ENCODE assay signal across 34 cellular contexts in the genomic region with DNA sequence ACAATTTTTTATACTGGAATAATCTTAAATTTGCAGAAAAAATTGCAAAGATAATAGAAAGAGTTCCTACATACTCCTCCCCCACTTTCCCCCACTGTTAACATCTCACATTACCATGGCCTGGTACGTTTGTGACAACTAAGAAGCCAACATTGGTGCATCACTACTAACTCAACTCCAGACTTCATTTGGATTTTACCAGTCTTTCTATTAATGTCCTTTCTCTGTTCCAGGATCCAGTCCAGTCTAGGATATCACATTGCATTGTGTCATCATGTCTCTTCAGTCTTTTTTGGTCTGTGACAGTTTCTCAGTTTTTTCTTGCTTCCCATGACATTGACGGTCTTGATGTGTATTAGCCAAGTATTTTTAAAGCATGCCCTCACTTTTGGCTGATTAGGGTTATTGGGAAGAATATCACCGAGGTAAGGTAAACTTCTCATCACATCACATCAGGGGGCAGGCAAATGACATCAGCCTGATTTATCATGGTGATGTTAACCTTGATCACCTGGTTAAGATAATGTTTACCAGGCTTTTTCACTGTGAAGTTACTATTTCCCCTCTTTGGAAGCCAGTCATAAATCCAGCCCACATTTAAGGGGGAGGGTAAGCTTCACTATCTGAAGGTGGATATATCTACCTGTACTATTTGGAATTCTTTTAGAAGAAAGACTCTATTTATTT.
"Had no signal": no experiment of that assay in that cellular context is flagged by ENCODE, and none has a peak within 500 bp of the region (broad histone marks: within the 10 kb centered on the region; RNA-seq: fewer than 3 reads in every experiment).

No MANE protein-coding gene starts in this region.

- DNase-seq: activated B cell treated with CpG ODN at 0.5 μM for 24 hours; activated CD4-positive, alpha-beta memory T cell treated with anti-CD3 and anti-CD28 coated beads, Interleukin-2, amount 10 ng/mL, durations not matched to agents 7 days and 5 days; activated CD4-positive, alpha-beta T cell treated with anti-CD3 and anti-CD28 coated beads for 4 hours; activated CD4-positive, alpha-beta T cell treated with anti-CD3 and anti-CD28 coated beads, Interleukin-2, amount 10 ng/mL, durations not matched to agents 24 days and 14 days; activated CD4-positive, alpha-beta T cell treated with anti-CD3 and anti-CD28 coated beads, Interleukin-2, amount 50 U/mL, for 48 hours; activated CD4-positive, CD25-positive, alpha-beta regulatory T cell treated with anti-CD3 and anti-CD28 coated beads, Interleukin-2, amount 50 U/mL, for 72 hours; activated CD8-positive, alpha-beta memory T cell treated with anti-CD3 and anti-CD28 coated beads for 24 hours; activated CD8-positive, alpha-beta memory T cell treated with anti-CD3 and anti-CD28 coated beads, Interleukin-2, amount 10 ng/mL, durations not matched to agents 7 days and 5 days; activated CD8-positive, alpha-beta memory T cell treated with anti-CD3 and anti-CD28 coated beads, Interleukin-2, amount 50 U/mL, for 48 hours; activated CD8-positive, alpha-beta T cell treated with anti-CD3 and anti-CD28 coated beads, Interleukin-2, amount 10 ng/mL, durations not matched to agents 7 days and 5 days; activated effector memory CD4-positive, alpha-beta T cell treated with anti-CD3 and anti-CD28 coated beads, Interleukin-2, amount 50 U/mL, for 16 hours; activated gamma-delta T cell treated with Interleukin-2 at 50 U/mL for 16 hours; activated naive CD4-positive, alpha-beta T cell; activated naive CD4-positive, alpha-beta T cell treated with anti-CD3 and anti-CD28 coated beads for 36 hours; activated naive CD4-positive, alpha-beta T cell treated with anti-CD3 and anti-CD28 coated beads, Interleukin-2, amount 50 U/mL, for 16 hours; activated naive CD8-positive, alpha-beta T cell treated with anti-CD3 and anti-CD28 coated beads for 36 hours; activated T-cell treated with anti-CD3 and anti-CD28 coated beads, Interleukin-2, amount 50 U/mL, for 24 hours; activated T-cell treated with anti-CD3 and anti-CD28 coated beads, Interleukin-2, amount 50 U/mL, for 48 hours; adrenal gland; amniotic stem cell; aorta; body of pancreas; brain microvascular endothelial cell; central memory CD4-positive, alpha-beta T cell; T-helper 1 cell; T-helper 2 cell; T-helper 9 cell had no signal

- H3K4me3 Mint-ChIP-seq: activated B cell treated with CpG ODN at 0.5 μM for 24 hours; activated CD4-positive, alpha-beta memory T cell treated with anti-CD3 and anti-CD28 coated beads, Interleukin-2, amount 10 ng/mL, durations not matched to agents 7 days and 5 days; activated CD4-positive, alpha-beta T cell treated with anti-CD3 and anti-CD28 coated beads, Interleukin-2, amount 10 ng/mL, durations not matched to agents 24 days and 14 days; activated CD8-positive, alpha-beta memory T cell treated with anti-CD3 and anti-CD28 coated beads, Interleukin-2, amount 10 ng/mL, durations not matched to agents 7 days and 5 days; activated CD8-positive, alpha-beta T cell treated with anti-CD3 and anti-CD28 coated beads, Interleukin-2, amount 10 ng/mL, durations not matched to agents 7 days and 5 days; activated naive CD4-positive, alpha-beta T cell treated with anti-CD3 and anti-CD28 coated beads for 36 hours; activated naive CD8-positive, alpha-beta T cell treated with anti-CD3 and anti-CD28 coated beads for 36 hours; activated T-cell treated with anti-CD3 and anti-CD28 coated beads, Interleukin-2, amount 50 U/mL, for 24 hours; T-helper 1 cell treated with Interleukin-12 subunit alpha and Interleukin-12 subunit beta and Interleukin-4 antibody, amounts not matched to agents 30 μg/mL and 1 μg/mL, for 36 hours; T-helper 2 cell treated with Interferon-gamma antibody and Interleukin-4, amounts not matched to agents 5 μg/mL and 100 μg/mL, for 36 hours had no signal

- FAIRE-seq: astrocyte, TTC549 had no signal

- H3K4me3 ChIP-seq: adrenal gland, body of pancreas, breast epithelium had no signal

- H3K9me3 ChIP-seq: adrenal gland, body of pancreas, breast epithelium had no signal

- H3K27ac Mint-ChIP-seq: activated B cell treated with CpG ODN at 0.5 μM for 24 hours; activated CD4-positive, alpha-beta memory T cell treated with anti-CD3 and anti-CD28 coated beads, Interleukin-2, amount 10 ng/mL, durations not matched to agents 7 days and 5 days; activated CD4-positive, alpha-beta T cell treated with anti-CD3 and anti-CD28 coated beads, Interleukin-2, amount 10 ng/mL, durations not matched to agents 24 days and 14 days; activated CD8-positive, alpha-beta memory T cell treated with anti-CD3 and anti-CD28 coated beads, Interleukin-2, amount 10 ng/mL, durations not matched to agents 7 days and 5 days; activated CD8-positive, alpha-beta T cell treated with anti-CD3 and anti-CD28 coated beads, Interleukin-2, amount 10 ng/mL, durations not matched to agents 7 days and 5 days; activated naive CD4-positive, alpha-beta T cell treated with anti-CD3 and anti-CD28 coated beads for 36 hours; activated naive CD4-positive, alpha-beta T cell treated with anti-CD3 and anti-CD28 coated beads, Interleukin-2, amount 50 U/mL, for 72 hours; activated naive CD8-positive, alpha-beta T cell treated with anti-CD3 and anti-CD28 coated beads for 36 hours; activated T-cell treated with anti-CD3 and anti-CD28 coated beads, Interleukin-2, amount 50 U/mL, for 24 hours; T-helper 1 cell treated with Interleukin-12 subunit alpha and Interleukin-12 subunit beta and Interleukin-4 antibody, amounts not matched to agents 30 μg/mL and 1 μg/mL, for 36 hours; T-helper 2 cell treated with Interferon-gamma antibody and Interleukin-4, amounts not matched to agents 5 μg/mL and 100 μg/mL, for 36 hours had no signal

- H3K4me1 Mint-ChIP-seq: activated B cell treated with CpG ODN at 0.5 μM for 24 hours; activated CD4-positive, alpha-beta memory T cell treated with anti-CD3 and anti-CD28 coated beads, Interleukin-2, amount 10 ng/mL, durations not matched to agents 7 days and 5 days; activated CD4-positive, alpha-beta T cell treated with anti-CD3 and anti-CD28 coated beads, Interleukin-2, amount 10 ng/mL, durations not matched to agents 24 days and 14 days; activated CD8-positive, alpha-beta memory T cell treated with anti-CD3 and anti-CD28 coated beads, Interleukin-2, amount 10 ng/mL, durations not matched to agents 7 days and 5 days; activated naive CD8-positive, alpha-beta T cell treated with anti-CD3 and anti-CD28 coated beads for 36 hours had no signal

- ATAC-seq: activated CD8-positive, alpha-beta memory T cell treated with anti-CD3 and anti-CD28 coated beads, Interleukin-2, amount 10 ng/mL, durations not matched to agents 7 days and 5 days; activated CD8-positive, alpha-beta T cell treated with anti-CD3 and anti-CD28 coated beads, Interleukin-2, amount 10 ng/mL, durations not matched to agents 7 days and 5 days; activated naive CD4-positive, alpha-beta T cell treated with anti-CD3 and anti-CD28 coated beads, Interleukin-2, amount 50 U/mL, for 72 hours; body of pancreas had no signal

- H3K4me1 ChIP-seq: adrenal gland, body of pancreas, breast epithelium had no signal

- H3K36me3 Mint-ChIP-seq: activated CD8-positive, alpha-beta memory T cell treated with anti-CD3 and anti-CD28 coated beads, Interleukin-2, amount 10 ng/mL, durations not matched to agents 7 days and 5 days; activated naive CD4-positive, alpha-beta T cell treated with anti-CD3 and anti-CD28 coated beads, Interleukin-2, amount 50 U/mL, for 72 hours; activated naive CD8-positive, alpha-beta T cell treated with anti-CD3 and anti-CD28 coated beads for 36 hours had no signal

- H3K27me3 ChIP-seq: adrenal gland, body of pancreas, brain microvascular endothelial cell, breast epithelium had no signal

- H3K36me3 ChIP-seq: adrenal gland, brain microvascular endothelial cell, breast epithelium had no signal

- H3K27ac ChIP-seq: adrenal gland, body of pancreas, brain microvascular endothelial cell, breast epithelium, VCaP had no signal

- H3K9me3 Mint-ChIP-seq: activated B cell treated with CpG ODN at 0.5 μM for 24 hours; activated CD4-positive, alpha-beta memory T cell treated with anti-CD3 and anti-CD28 coated beads, Interleukin-2, amount 10 ng/mL, durations not matched to agents 7 days and 5 days; activated CD4-positive, alpha-beta T cell treated with anti-CD3 and anti-CD28 coated beads, Interleukin-2, amount 10 ng/mL, durations not matched to agents 24 days and 14 days; activated naive CD4-positive, alpha-beta T cell treated with anti-CD3 and anti-CD28 coated beads for 36 hours; activated naive CD4-positive, alpha-beta T cell treated with anti-CD3 and anti-CD28 coated beads, Interleukin-2, amount 50 U/mL, for 72 hours; activated naive CD8-positive, alpha-beta T cell treated with anti-CD3 and anti-CD28 coated beads for 36 hours; activated T-cell treated with anti-CD3 and anti-CD28 coated beads, Interleukin-2, amount 50 U/mL, for 24 hours; T-helper 1 cell treated with Interleukin-12 subunit alpha and Interleukin-12 subunit beta and Interleukin-4 antibody, amounts not matched to agents 30 μg/mL and 1 μg/mL, for 36 hours; T-helper 2 cell treated with Interferon-gamma antibody and Interleukin-4, amounts not matched to agents 5 μg/mL and 100 μg/mL, for 36 hours had no signal

- H3K27me3 Mint-ChIP-seq: activated CD4-positive, alpha-beta memory T cell treated with anti-CD3 and anti-CD28 coated beads, Interleukin-2, amount 10 ng/mL, durations not matched to agents 7 days and 5 days; activated T-cell treated with anti-CD3 and anti-CD28 coated beads, Interleukin-2, amount 50 U/mL, for 24 hours had no signal
